ENCODE assay signal across 17 cellular contexts in genomic region chr14:105532111-105532623, GRCh38. TPM values are rescaled to one million over a fixed set of nuclear protein-coding genes. Genes with fewer than 3 reads are reported as not detected.
DNase-seq lines count a peak whose midpoint lies in the region; ATAC-seq, FAIRE-seq and TF ChIP-seq lines count a peak whose summit lies in the region.
"Had no signal": no experiment of that assay in that cellular context is flagged by ENCODE, and none has a peak within 500 bp of the region (broad histone marks: within the 10 kb centered on the region; RNA-seq: fewer than 3 reads in every experiment).

No MANE protein-coding gene starts in this region.

- H3K9ac ChIP-seq in HepG2 (ENCODE audit: insufficient read depth, low read depth, low read length) (no peak overlapping the region), mesenchymal stem cell (ENCODE audit: low read length) (no peak overlapping the region), H9 (ENCODE audit: extremely low read depth, insufficient read length, low read length) (no peak overlapping the region)

- no peak overlapping the region for H2BK120ac ChIP-seq in mesenchymal stem cell (ENCODE audit: low read depth, low read length)
- H2BK120ac ChIP-seq in H9 (ENCODE audit: low read depth, low read length, poor library complexity, severe bottlenecking) = no peak overlapping the region

- H3K79me1 ChIP-seq in mesenchymal stem cell (replicated peaks; ENCODE audit: low read length, poor library complexity, severe bottlenecking) (no peaks in the 10 kb centered on the region), H9 (ENCODE audit: insufficient read depth, low read depth, low read length, poor library complexity, severe bottlenecking) (no peaks in the 10 kb centered on the region)

- H3K14ac ChIP-seq in mesenchymal stem cell (ENCODE audit: low read length in 2 of 2) (no peak overlapping the region), H9 (ENCODE audit: insufficient read depth, low read length) (no peak overlapping the region)

- 34% methylated on average over 5 of the region's 17 CpGs for WGBS in HepG2 (ENCODE audit: low lambda C conversion rate)
- 86% methylated on average over 1 of the region's 17 CpGs for WGBS in right lobe of liver (ENCODE audit: insufficient coverage, low coverage, low lambda C conversion rate, missing lambda C conversion rate)
- WGBS in mesenchymal stem cell = 82% methylated on average over 17 of the region's 17 CpGs
- WGBS in H9 (ENCODE audit: extremely low coverage, insufficient read length, low lambda C conversion rate) = no CpG with 5 or more reads among the region's 17 CpGs

- no peak overlapping the region for H3T11ph ChIP-seq in H9 (ENCODE audit: low read length)

- no peak for TF ChIP-seq RAD21 in HepG2 (CRISPR knock-in tag; IDR thresholded peaks at IDR 0.05)

- no peak for DNase-seq in HepG2 (ENCODE audit: low spot score)
- no peak for DNase-seq in right lobe of liver
- peak; percentile 71 for DNase-seq in RWPE2 (ENCODE audit: low spot score)
- DNase-seq in mesenchymal stem cell = no peak
- DNase-seq in H9 = no peak
- DNase-seq in left ventricle myocardium inferior = no peak
- no peak for DNase-seq in HuH-7.5 (ENCODE audit: low spot score)
- no peak for DNase-seq in NCI-H187 (lab: John Stamatoyannopoulos, UW)
- DNase-seq: ACHN, DMS153, NCI-H1092, NCI-H2107, NCI-H345, PC-9 had no signal

- peaks cover 39% of the 10 kb centered on the region for H3K27me3 Mint-ChIP-seq in H9 (ENCODE audit: low read depth)

- in situ Hi-C loops in HepG2 (cut with HindIII; ENCODE audit: extremely low pct_ligation_motif_present, low pct_unique_long_range_greater_than_20kb) = loop anchor here (5.0 kb wide), 1 partner anchor 155 kb away; no protein-coding TSS in a partner anchor

- POLR2A ChIA-PET in HepG2 (lab: Yijun Ruan, JAX) = interaction anchor here (1.1 kb wide), 1 partner anchor 43 kb away, joined by 3 read pairs; no protein-coding TSS in a partner anchor

- FAIRE-seq in HepG2 (lab: Jason Lieb, UNC) = no peak
- FAIRE-seq: HTR-8/SVneo had no signal

- H2BK12ac ChIP-seq in mesenchymal stem cell (ENCODE audit: low read length in 2 of 2) = no peak overlapping the region
- H2BK12ac ChIP-seq in H9 (ENCODE audit: insufficient read length, low read depth, low read length) = no peak overlapping the region

- TF ChIP-seq POLR2A in HepG2 (IDR thresholded peaks at IDR 0.05; ENCODE audit: insufficient read depth in 1 of 2, low read depth in 2 of 2, low read length in 2 of 2) (no peak), right lobe of liver (IDR thresholded peaks at IDR 0.05) (no peak)

- H3K56ac ChIP-seq in H9 (ENCODE audit: insufficient read length, low read depth, low read length) = no peak overlapping the region

- no peak overlapping the region for H2AK5ac ChIP-seq in mesenchymal stem cell (ENCODE audit: low read length, severe bottlenecking)
- H2AK5ac ChIP-seq in H9 (ENCODE audit: insufficient read length, low read length) = no peak overlapping the region

- H2BK15ac ChIP-seq in mesenchymal stem cell (ENCODE audit: low read depth, poor library complexity, severe bottlenecking) (no peak overlapping the region), H9 (ENCODE audit: low read depth, low read length) (no peak overlapping the region)

- H2AFZ ChIP-seq in HepG2 (ENCODE audit: low read length) = no peak overlapping the region
- H2AFZ ChIP-seq in mesenchymal stem cell (ENCODE audit: low read depth, low read length) = no peak overlapping the region
- H2AFZ ChIP-seq in H9 (ENCODE audit: low read length) = no peak overlapping the region
- H2AFZ ChIP-seq: PC-9 had no signal

- TF ChIP-seq EP300 in HepG2 (IDR thresholded peaks at IDR 0.05; ENCODE audit: low read depth in 2 of 2, low read length in 2 of 2) (no peak), HepG2 (CRISPR knock-in tag; IDR thresholded peaks at IDR 0.05; ENCODE audit: borderline replicate concordance) (no peak)

- CTCF ChIA-PET in HepG2 (lab: Yijun Ruan, JAX; ENCODE audit: low intra/inter-chr PET ratio, low total read pairs) = interaction anchor here (1.1 to 1.6 kb wide), 2 partner anchors 51 to 164 kb away, joined by 3 to 6 read pairs; no protein-coding TSS in a partner anchor

- H3K9me3 Mint-ChIP-seq in H9 = peaks cover 0 to 54% of the 10 kb centered on the region in 2 experiments; a peak in 2 of 5 replicates

- no peak overlapping the region for H2BK20ac ChIP-seq in H9 (ENCODE audit: low read depth, low read length, poor library complexity, severe bottlenecking)

- no peaks in the 10 kb centered on the region for H4K20me1 ChIP-seq in HepG2 (ENCODE audit: insufficient read depth, low read length)
- H4K20me1 ChIP-seq in H9 (ENCODE audit: control insufficient read depth, insufficient read depth, insufficient read length) = no peaks in the 10 kb centered on the region

- H3K4me1 ChIP-seq in HepG2 (ENCODE audit: insufficient read depth, low read length) (peaks cover 45% of the 10 kb centered on the region), right lobe of liver (peaks cover 0 to 11% (median 0%) of the 10 kb centered on the region in 4 donors), RWPE2 (ENCODE audit: insufficient read depth, poor library complexity, severe bottlenecking) (no peaks in the 10 kb centered on the region), mesenchymal stem cell (ENCODE audit: control insufficient read depth, insufficient read depth, low read depth, low read length) (peaks cover 10% of the 10 kb centered on the region), H9 (ENCODE audit: insufficient read depth, low read length) (no peaks in the 10 kb centered on the region), left ventricle myocardium inferior (peaks cover 29% of the 10 kb centered on the region)

- H4K91ac ChIP-seq in mesenchymal stem cell (ENCODE audit: low read length) (no peak overlapping the region), H9 (ENCODE audit: insufficient read length, low read depth, low read length) (no peak overlapping the region)

- H3K18ac ChIP-seq in mesenchymal stem cell (ENCODE audit: low read depth in 1 of 2, low read length in 2 of 2) = no peak overlapping the region
- no peak overlapping the region for H3K18ac ChIP-seq in H9 (ENCODE audit: insufficient read length, low read depth, low read length)

- H3K27ac ChIP-seq in HepG2 (ENCODE audit: extremely low read length, insufficient read depth, low read length) (no peak overlapping the region), right lobe of liver (no peak overlapping the region), RWPE2 (ENCODE audit: poor library complexity, severe bottlenecking) (no peak overlapping the region), mesenchymal stem cell (ENCODE audit: low read length, poor library complexity, severe bottlenecking) (no peak overlapping the region), H9 (ENCODE audit: insufficient read length, low read depth, low read length) (no peak overlapping the region), left ventricle myocardium inferior (replicated peaks) (no peak overlapping the region)
- H3K27ac ChIP-seq: PC-9 had no signal

- H3K4me3 Mint-ChIP-seq in H9 = no peak overlapping the region; a peak in 1 of 5 replicates

- no peaks in the 10 kb centered on the region for H3K79me2 ChIP-seq in HepG2 (ENCODE audit: insufficient read depth, low read length)
- no peaks in the 10 kb centered on the region for H3K79me2 ChIP-seq in H9 (ENCODE audit: insufficient read depth, low read length)

- TF ChIP-seq CTCF in HepG2 (CRISPR knock-in tag; IDR thresholded peaks at IDR 0.05) (no peak), right lobe of liver (IDR thresholded peaks at IDR 0.05) (no peak), RWPE2 (IDR thresholded peaks at IDR 0.05; ENCODE audit: poor library complexity, severe bottlenecking) (no peak), H9 (conservative IDR thresholded peaks at IDR 0.05) (no peak), left ventricle myocardium inferior (IDR thresholded peaks at IDR 0.05; ENCODE audit: borderline replicate concordance) (no peak)

- H3K27me3 ChIP-seq in HepG2 (ENCODE audit: control insufficient read depth in 1 of 2, insufficient read depth in 2 of 2, low read length in 2 of 2) (peaks cover 8 to 50% of the 10 kb centered on the region in 2 experiments), right lobe of liver (no peaks in the 10 kb centered on the region), RWPE2 (ENCODE audit: insufficient read depth, poor library complexity, severe bottlenecking) (peaks cover 21% of the 10 kb centered on the region), mesenchymal stem cell (ENCODE audit: control insufficient read depth in 1 of 2, insufficient read depth in 1 of 2, low read length in 2 of 2) (peaks cover 0 to 64% of the 10 kb centered on the region in 2 experiments), H9 (ENCODE audit: insufficient read depth, low read length) (peaks cover 10% of the 10 kb centered on the region; the same call in 1 of the 2 replicates), left ventricle myocardium inferior (ENCODE audit: low read depth) (peaks cover 44% of the 10 kb centered on the region)

- H3K9me3 ChIP-seq in HepG2 (ENCODE audit: low read length) (no peaks in the 10 kb centered on the region), right lobe of liver (no peaks in the 10 kb centered on the region), RWPE2 (ENCODE audit: severe bottlenecking) (no peaks in the 10 kb centered on the region), mesenchymal stem cell (ENCODE audit: control insufficient read depth, low read length) (no peaks in the 10 kb centered on the region), H9 (ENCODE audit: control insufficient read depth, low read depth, low read length) (no peaks in the 10 kb centered on the region), left ventricle myocardium inferior (replicated peaks) (no peaks in the 10 kb centered on the region)
- H3K9me3 ChIP-seq: HAP-1 had no signal

- H3K36me3 Mint-ChIP-seq in H9 (ENCODE audit: insufficient read depth in 1 of 3, low read depth in 3 of 3) = no peaks in the 10 kb centered on the region; a peak in 2 of 7 replicates

- peaks cover under 1% of the 10 kb centered on the region for H3K23me2 ChIP-seq in H9 (ENCODE audit: insufficient read length, low read depth, low read length, poor library complexity, severe bottlenecking)

- H4K5ac ChIP-seq in H9 (ENCODE audit: insufficient read length, low read depth, low read length) = no peak overlapping the region

- no peak overlapping the region for H3K4ac ChIP-seq in mesenchymal stem cell (ENCODE audit: low read depth in 1 of 2, low read length in 2 of 2)
- no peak overlapping the region for H3K4ac ChIP-seq in H9 (ENCODE audit: low read depth, low read length)

- H2BK5ac ChIP-seq in mesenchymal stem cell (ENCODE audit: low read depth, low read length, poor library complexity, severe bottlenecking) = no peak overlapping the region
- H2BK5ac ChIP-seq in H9 (ENCODE audit: insufficient read length, low read length) = no peak overlapping the region

- peak overlapping the region; percentile 30; the same call in 1 of the 2 replicates for H3K4me2 ChIP-seq in HepG2 (ENCODE audit: low read depth, low read length)
- no peak overlapping the region for H3K4me2 ChIP-seq in mesenchymal stem cell (ENCODE audit: low read length, poor library complexity, severe bottlenecking)
- H3K4me2 ChIP-seq in H9 (ENCODE audit: insufficient read depth, insufficient read length, low read length) = no peak overlapping the region
- H3K4me2 ChIP-seq: PC-9 had no signal

- no peaks in the 10 kb centered on the region for H3K4me1 Mint-ChIP-seq in H9

- H3K4me3 ChIP-seq in HepG2 (replicated peaks in 1 of 3; ENCODE audit: insufficient read depth in 1 of 3, low read depth in 2 of 3, low read length in 3 of 3) (peak overlapping the region in 1 of 3 experiments; percentile 26; a peak in 1 of 6 replicates), right lobe of liver (no peak overlapping the region), RWPE2 (ENCODE audit: severe bottlenecking) (no peak overlapping the region), mesenchymal stem cell (ENCODE audit: insufficient read depth in 1 of 2, low read depth in 1 of 2, low read length in 2 of 2) (no peak overlapping the region), left ventricle myocardium inferior (no peak overlapping the region)
- H3K4me3 ChIP-seq: HAP-1, PC-9 had no signal

- ATAC-seq in HepG2 = peak; percentile 3; the same call in 2 of the 3 replicates
- ATAC-seq in right lobe of liver = no peak
- ATAC-seq in RWPE2 (ENCODE audit: low read depth) = no peak

- H3K23ac ChIP-seq in mesenchymal stem cell (ENCODE audit: low read length in 2 of 2) = no peak overlapping the region
- no peak overlapping the region for H3K23ac ChIP-seq in H9 (ENCODE audit: insufficient read length, low read depth, low read length)

- H3K36me3 ChIP-seq in HepG2 (replicated peaks in 1 of 2; ENCODE audit: control insufficient read depth in 1 of 2, insufficient read depth in 2 of 2, low read length in 2 of 2) (0 out of 5 replicates have a peak, but pooled peaks cover 0 to 6% of the 10 kb centered on the region in 2 experiments), right lobe of liver (no peaks in the 10 kb centered on the region), RWPE2 (ENCODE audit: low read depth) (no peaks in the 10 kb centered on the region), mesenchymal stem cell (ENCODE audit: control insufficient read depth in 1 of 2, insufficient read depth in 2 of 2, low read depth in 1 of 2, low read length in 2 of 2) (peaks cover 0 to 9% of the 10 kb centered on the region in 2 experiments), left ventricle myocardium inferior (no peaks in the 10 kb centered on the region)

- H3K27ac Mint-ChIP-seq in H9 = no peak overlapping the region

- intact Hi-C loops in HepG2 (cut with micrococcal nuclease; ENCODE audit: unreplicated experiment) (loop anchor here (5.0 kb wide), 1 partner anchor 160 kb away; no protein-coding TSS in a partner anchor), right lobe of liver (cut with DNase I) (loop anchor here in 1 of 2 donors (5.0 kb wide), 1 partner anchor 165 kb away; no protein-coding TSS in a partner anchor), left ventricle myocardium inferior (cut with micrococcal nuclease) (no loop called here)

- BruUV-seq in HepG2 (replicated peaks; lab: Mats Ljungman, UMichigan) = no TSS peak

- peak overlapping the region; percentile 9 for H4K8ac ChIP-seq in mesenchymal stem cell (ENCODE audit: low read length)
- H4K8ac ChIP-seq in H9 (replicated peaks; ENCODE audit: insufficient read length, low read depth, low read length) = no peak overlapping the region

RNA-seq across cellular contexts. Expression of gene TMEM121, which starts 5.8 kb away (rescaled TPM):
- total RNA-seq in HepG2 (2016; rRNA removed; fragmentation: Illumina TruSeq; extraction: Trizol) = 10.8 and 19.0 TPM in 2 replicates
- total RNA-seq in HepG2 (2016; cell fraction: cytosol; rRNA removed; fragmentation: Illumina TruSeq; extraction: Trizol; ENCODE audit: low read depth) = 11.9 and 15.2 TPM in 2 replicates
- total RNA-seq in HepG2 (2016; cell fraction: insoluble cytoplasmic fraction; rRNA removed; fragmentation: Illumina TruSeq; extraction: Trizol) = 12.1 and 17.9 TPM in 2 replicates
- total RNA-seq in HepG2 (2016; cell fraction: membrane; rRNA removed; fragmentation: Illumina TruSeq; extraction: Trizol) = 21.1 and 26.4 TPM in 2 replicates
- total RNA-seq in HepG2 (2016; cell fraction: nucleus; rRNA removed; fragmentation: Illumina TruSeq; extraction: Trizol) = 8.8 and 9.1 TPM in 2 replicates
- polyA plus RNA-seq in HepG2 (2011; rRNA removed) = 6.6 and 10.9 TPM in 2 replicates
- polyA plus RNA-seq in HepG2 (2011; cell fraction: cytosol; rRNA removed) = 11.8 and 25.5 TPM in 2 replicates
- 16.5 and 16.6 TPM in 2 replicates for polyA plus RNA-seq in HepG2 (2011; cell fraction: nucleus; rRNA removed)
- 4.0 and 4.3 TPM in 2 replicates for polyA plus RNA-seq in HepG2 (2012)
- polyA plus RNA-seq in HepG2 (2016; cell fraction: cytosol; fragmentation: Illumina TruSeq; extraction: Trizol; ENCODE audit: low read depth) = 8.8 and 9.5 TPM in 2 replicates
- polyA plus RNA-seq in HepG2 (2016; cell fraction: insoluble cytoplasmic fraction; fragmentation: Illumina TruSeq; extraction: Trizol; ENCODE audit: low read depth) = 8.7 and 9.4 TPM in 2 replicates
- 13.5 TPM in 2 replicates for polyA plus RNA-seq in HepG2 (2016; cell fraction: membrane; fragmentation: Illumina TruSeq; extraction: Trizol; ENCODE audit: low read depth)
- 12.3 and 13.5 TPM in 2 replicates for polyA plus RNA-seq in HepG2 (2016; cell fraction: nucleus; fragmentation: Illumina TruSeq; extraction: Trizol; ENCODE audit: insufficient read depth, low read depth)
- 0.82 and 39.5 TPM in 2 replicates for polyA minus RNA-seq in HepG2 (2011; rRNA and poly(A)+ RNA removed; ENCODE audit: low replicate concordance)
- 12.8 and 13.8 TPM in 2 replicates for polyA minus RNA-seq in HepG2 (2011; cell fraction: cytosol; rRNA and poly(A)+ RNA removed)
- 4.1 and 4.5 TPM in 2 replicates for polyA minus RNA-seq in HepG2 (2011; cell fraction: nucleus; rRNA and poly(A)+ RNA removed)
- total RNA-seq in right lobe of liver = 1 to 10 TPM in 5 of 6 experiments, under 1 TPM in 1; 0.74 to 3.2 (median 2.2) TPM
- polyA plus RNA-seq in mesenchymal stem cell (2013, experiment 1 of 2) = 0.87 TPM
- polyA plus RNA-seq in mesenchymal stem cell (2013, experiment 2 of 2) = 1.2 TPM
- 1.0 and 2.6 TPM in 2 replicates for total RNA-seq in H9 (2021)
- 2.1 TPM for total RNA-seq in left ventricle myocardium inferior

RNA-seq across cellular contexts. Expression of gene TEDC1, which starts 41.1 kb away (rescaled TPM):
- total RNA-seq in HepG2 (2016; rRNA removed; fragmentation: Illumina TruSeq; extraction: Trizol) = 20.7 and 27.4 TPM in 2 replicates
- 9.2 and 10.3 TPM in 2 replicates for total RNA-seq in HepG2 (2016; cell fraction: cytosol; rRNA removed; fragmentation: Illumina TruSeq; extraction: Trizol; ENCODE audit: low read depth)
- 21.2 and 28.4 TPM in 2 replicates for total RNA-seq in HepG2 (2016; cell fraction: insoluble cytoplasmic fraction; rRNA removed; fragmentation: Illumina TruSeq; extraction: Trizol)
- total RNA-seq in HepG2 (2016; cell fraction: membrane; rRNA removed; fragmentation: Illumina TruSeq; extraction: Trizol) = 12.9 and 13.8 TPM in 2 replicates
- total RNA-seq in HepG2 (2016; cell fraction: nucleus; rRNA removed; fragmentation: Illumina TruSeq; extraction: Trizol) = 15.9 and 16.8 TPM in 2 replicates
- polyA plus RNA-seq in HepG2 (2011; rRNA removed) = 5.7 and 7.3 TPM in 2 replicates
- polyA plus RNA-seq in HepG2 (2011; cell fraction: cytosol; rRNA removed) = 4.1 and 10.9 TPM in 2 replicates
- polyA plus RNA-seq in HepG2 (2011; cell fraction: nucleus; rRNA removed) = 20.8 and 27.4 TPM in 2 replicates
- 4.5 and 5.0 TPM in 2 replicates for polyA plus RNA-seq in HepG2 (2012)
- 5.8 and 6.5 TPM in 2 replicates for polyA plus RNA-seq in HepG2 (2016; cell fraction: cytosol; fragmentation: Illumina TruSeq; extraction: Trizol; ENCODE audit: low read depth)
- 20.9 and 21.6 TPM in 2 replicates for polyA plus RNA-seq in HepG2 (2016; cell fraction: insoluble cytoplasmic fraction; fragmentation: Illumina TruSeq; extraction: Trizol; ENCODE audit: low read depth)
- 9.6 and 10.0 TPM in 2 replicates for polyA plus RNA-seq in HepG2 (2016; cell fraction: membrane; fragmentation: Illumina TruSeq; extraction: Trizol; ENCODE audit: low read depth)
- polyA plus RNA-seq in HepG2 (2016; cell fraction: nucleus; fragmentation: Illumina TruSeq; extraction: Trizol; ENCODE audit: insufficient read depth, low read depth) = 36.1 and 37.5 TPM in 2 replicates
- polyA minus RNA-seq in HepG2 (2011; rRNA and poly(A)+ RNA removed; ENCODE audit: low replicate concordance) = 12.1 and 23.1 TPM in 2 replicates
- 2.8 and 5.5 TPM in 2 replicates for polyA minus RNA-seq in HepG2 (2011; cell fraction: cytosol; rRNA and poly(A)+ RNA removed)
- 7.3 and 9.0 TPM in 2 replicates for polyA minus RNA-seq in HepG2 (2011; cell fraction: nucleus; rRNA and poly(A)+ RNA removed)
- 1 to 10 TPM; 2.2 to 8.1 (median 3.9) TPM for total RNA-seq in right lobe of liver
- polyA plus RNA-seq in mesenchymal stem cell (2013, experiment 1 of 2) = 2.3 TPM
- 2.5 TPM for polyA plus RNA-seq in mesenchymal stem cell (2013, experiment 2 of 2)
- total RNA-seq in H9 (2021) = 26.2 TPM in 2 replicates
- 4.0 TPM for total RNA-seq in left ventricle myocardium inferior

RNA-seq across cellular contexts. Expression of gene CRIP1, which starts 45.5 kb away (rescaled TPM):
- total RNA-seq in HepG2 (2016; rRNA removed; fragmentation: Illumina TruSeq; extraction: Trizol) (53.9 and 59.7 TPM in 2 replicates), right lobe of liver (1 to 10 TPM in 5 of 6 experiments, under 1 TPM in 1; 0.79 to 5.4 (median 2.7) TPM), H9 (2021) (6.9 and 8.8 TPM in 2 replicates), left ventricle myocardium inferior (65.9 TPM)
- total RNA-seq in HepG2 (2016; cell fraction: cytosol; rRNA removed; fragmentation: Illumina TruSeq; extraction: Trizol; ENCODE audit: low read depth) = 18.2 and 27.4 TPM in 2 replicates
- 53.1 and 55.2 TPM in 2 replicates for total RNA-seq in HepG2 (2016; cell fraction: insoluble cytoplasmic fraction; rRNA removed; fragmentation: Illumina TruSeq; extraction: Trizol)
- 23.1 and 27.8 TPM in 2 replicates for total RNA-seq in HepG2 (2016; cell fraction: membrane; rRNA removed; fragmentation: Illumina TruSeq; extraction: Trizol)
- total RNA-seq in HepG2 (2016; cell fraction: nucleus; rRNA removed; fragmentation: Illumina TruSeq; extraction: Trizol) = 25.3 and 26.5 TPM in 2 replicates
- polyA plus RNA-seq in HepG2 (2011; rRNA removed) = 59.5 and 62.2 TPM in 2 replicates
- 27.8 and 82.6 TPM in 2 replicates for polyA plus RNA-seq in HepG2 (2011; cell fraction: cytosol; rRNA removed)
- 47.3 and 55.5 TPM in 2 replicates for polyA plus RNA-seq in HepG2 (2011; cell fraction: nucleus; rRNA removed)
- 46.4 and 49.2 TPM in 2 replicates for polyA plus RNA-seq in HepG2 (2012)
- polyA plus RNA-seq in HepG2 (2016; cell fraction: cytosol; fragmentation: Illumina TruSeq; extraction: Trizol; ENCODE audit: low read depth) = 85.4 and 115 TPM in 2 replicates
- 142 and 159 TPM in 2 replicates for polyA plus RNA-seq in HepG2 (2016; cell fraction: insoluble cytoplasmic fraction; fragmentation: Illumina TruSeq; extraction: Trizol; ENCODE audit: low read depth)
- 67.3 and 82.2 TPM in 2 replicates for polyA plus RNA-seq in HepG2 (2016; cell fraction: membrane; fragmentation: Illumina TruSeq; extraction: Trizol; ENCODE audit: low read depth)
- polyA plus RNA-seq in HepG2 (2016; cell fraction: nucleus; fragmentation: Illumina TruSeq; extraction: Trizol; ENCODE audit: insufficient read depth, low read depth) = 136 and 137 TPM in 2 replicates
- 24.8 and 136 TPM in 2 replicates for polyA minus RNA-seq in HepG2 (2011; rRNA and poly(A)+ RNA removed; ENCODE audit: low replicate concordance)
- 20.6 and 28.4 TPM in 2 replicates for polyA minus RNA-seq in HepG2 (2011; cell fraction: cytosol; rRNA and poly(A)+ RNA removed)
- polyA minus RNA-seq in HepG2 (2011; cell fraction: nucleus; rRNA and poly(A)+ RNA removed) = 4.7 and 11.8 TPM in 2 replicates
- polyA plus RNA-seq in mesenchymal stem cell (2013, experiment 1 of 2) = 40.7 TPM
- polyA plus RNA-seq in mesenchymal stem cell (2013, experiment 2 of 2) = 42.6 TPM
- total RNA-seq: M059J had no signal

RNA-seq across cellular contexts. Expression of gene CRIP2, which starts 57.5 kb away (rescaled TPM):
- total RNA-seq in HepG2 (2016; rRNA removed; fragmentation: Illumina TruSeq; extraction: Trizol) = 32.1 and 37.9 TPM in 2 replicates
- total RNA-seq in HepG2 (2016; cell fraction: cytosol; rRNA removed; fragmentation: Illumina TruSeq; extraction: Trizol; ENCODE audit: low read depth) = 22.2 and 30.3 TPM in 2 replicates
- total RNA-seq in HepG2 (2016; cell fraction: insoluble cytoplasmic fraction; rRNA removed; fragmentation: Illumina TruSeq; extraction: Trizol) = 29.1 and 37.9 TPM in 2 replicates
- total RNA-seq in HepG2 (2016; cell fraction: membrane; rRNA removed; fragmentation: Illumina TruSeq; extraction: Trizol) = 30.8 and 36.2 TPM in 2 replicates
- total RNA-seq in HepG2 (2016; cell fraction: nucleus; rRNA removed; fragmentation: Illumina TruSeq; extraction: Trizol) = 14.7 and 15.4 TPM in 2 replicates
- polyA plus RNA-seq in HepG2 (2011; rRNA removed) = 18.0 and 31.6 TPM in 2 replicates
- 18.1 and 57.4 TPM in 2 replicates for polyA plus RNA-seq in HepG2 (2011; cell fraction: cytosol; rRNA removed)
- 37.9 and 74.0 TPM in 2 replicates for polyA plus RNA-seq in HepG2 (2011; cell fraction: nucleus; rRNA removed)
- polyA plus RNA-seq in HepG2 (2012) = 3.6 and 7.4 TPM in 2 replicates
- polyA plus RNA-seq in HepG2 (2016; cell fraction: cytosol; fragmentation: Illumina TruSeq; extraction: Trizol; ENCODE audit: low read depth) = 34.0 and 41.4 TPM in 2 replicates
- polyA plus RNA-seq in HepG2 (2016; cell fraction: insoluble cytoplasmic fraction; fragmentation: Illumina TruSeq; extraction: Trizol; ENCODE audit: low read depth) = 44.2 and 51.5 TPM in 2 replicates
- polyA plus RNA-seq in HepG2 (2016; cell fraction: membrane; fragmentation: Illumina TruSeq; extraction: Trizol; ENCODE audit: low read depth) = 41.2 and 43.7 TPM in 2 replicates
- 39.7 and 41.0 TPM in 2 replicates for polyA plus RNA-seq in HepG2 (2016; cell fraction: nucleus; fragmentation: Illumina TruSeq; extraction: Trizol; ENCODE audit: insufficient read depth, low read depth)
- polyA minus RNA-seq in HepG2 (2011; rRNA and poly(A)+ RNA removed; ENCODE audit: low replicate concordance) = 21.4 and 23.6 TPM in 2 replicates
- 8.4 and 15.7 TPM in 2 replicates for polyA minus RNA-seq in HepG2 (2011; cell fraction: cytosol; rRNA and poly(A)+ RNA removed)
- 2.2 and 7.5 TPM in 2 replicates for polyA minus RNA-seq in HepG2 (2011; cell fraction: nucleus; rRNA and poly(A)+ RNA removed)
- total RNA-seq in right lobe of liver = 10 to 100 TPM; 11.2 to 50.0 (median 27.5) TPM
- polyA plus RNA-seq in mesenchymal stem cell (2013, experiment 1 of 2) = 120 TPM
- polyA plus RNA-seq in mesenchymal stem cell (2013, experiment 2 of 2) = 119 TPM
- 5.7 and 7.2 TPM in 2 replicates for total RNA-seq in H9 (2021)
- 1,068 TPM for total RNA-seq in left ventricle myocardium inferior
